In the genomic region with DNA sequence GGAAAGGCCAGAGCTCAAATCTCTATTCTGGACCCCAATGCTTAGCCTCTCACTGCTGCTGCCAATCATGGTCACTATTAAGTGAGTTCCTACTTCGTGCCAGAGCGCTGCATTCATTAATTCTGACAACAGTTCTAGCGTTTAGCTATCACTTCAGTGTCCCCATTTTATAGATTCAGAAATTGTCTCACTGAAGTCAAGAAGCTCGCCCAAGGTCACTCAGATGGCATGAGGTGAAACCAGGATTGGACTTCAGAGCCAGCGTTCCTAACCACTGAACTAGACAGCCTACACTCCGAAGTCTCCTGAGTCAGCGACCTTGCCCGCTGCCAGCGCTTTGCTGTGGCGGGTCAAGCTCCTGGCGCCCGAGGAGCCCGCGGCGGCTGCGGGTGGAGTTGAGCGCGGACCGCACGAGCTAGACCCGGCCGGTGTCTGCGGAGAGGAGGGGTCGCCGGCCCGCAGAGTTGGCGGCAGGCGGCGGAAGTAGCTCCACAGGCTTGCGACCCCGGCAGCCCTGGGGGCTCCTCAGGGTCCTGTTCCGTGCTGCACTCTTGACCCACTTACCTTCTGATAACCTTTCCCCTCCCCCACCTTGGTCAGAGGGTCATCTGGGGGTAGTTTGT, we compare ENCODE assay signal across 9 cellular contexts. TPM values are rescaled to one million over a fixed set of nuclear protein-coding genes. Genes with fewer than 3 reads are reported as not detected.
DNase-seq lines count a peak whose midpoint lies in the region; ATAC-seq and TF ChIP-seq lines count a peak whose summit lies in the region.
"Had no signal": no experiment of that assay in that cellular context is flagged by ENCODE, and none has a peak within 500 bp of the region (broad histone marks: within the 10 kb centered on the region; RNA-seq: fewer than 3 reads in every experiment).

No MANE protein-coding gene starts in this region.

- H3K79me2 ChIP-seq in osteoblast (ENCODE audit: insufficient read depth, low read length): no peaks in the 10 kb centered on the region

- no peak for ATAC-seq in GM18517 (IDR thresholded peaks at IDR 0.05; ENCODE audit: unreplicated experiment)
- no peak for ATAC-seq in HG02938 (IDR thresholded peaks at IDR 0.05; ENCODE audit: unreplicated experiment)

- peaks cover 47% of the 10 kb centered on the region for H3K27me3 ChIP-seq in MG63
- H3K27me3 ChIP-seq in iPS DF 6.9 (ENCODE audit: control insufficient read depth, insufficient read depth, low read length): peaks cover 42% of the 10 kb centered on the region
- peaks cover 27% of the 10 kb centered on the region for H3K27me3 ChIP-seq in osteoblast (ENCODE audit: insufficient read depth, low read length)

- no CpG with 5 or more reads among the region's 32 CpGs for WGBS in iPS DF 6.9 (ENCODE audit: insufficient coverage, insufficient read length)

- no peak overlapping the region for H3K4me3 ChIP-seq in MG63
- H3K4me3 ChIP-seq in iPS DF 6.9 (ENCODE audit: low read length): peak overlapping the region; percentile 56; the same call in 1 of the 2 replicates
- H3K4me3 ChIP-seq in osteoblast (ENCODE audit: insufficient read depth, low read length): no peak overlapping the region

- H3K9me3 ChIP-seq in MG63 (0 out of 2 replicates have a peak, but pooled peaks cover 2% of the 10 kb centered on the region), iPS DF 6.9 (ENCODE audit: control insufficient read depth, insufficient read depth, low read length) (no peaks in the 10 kb centered on the region), osteoblast (ENCODE audit: low read depth, low read length) (no peaks in the 10 kb centered on the region)

- DNase-seq in DMS53 (lab: John Stamatoyannopoulos, UW): peak; percentile 72
- peak; percentile 41 for DNase-seq in MG63
- DNase-seq in iPS DF 6.9 (ENCODE audit: low read depth, low spot score): no peak
- peak; percentile 50 for DNase-seq in osteoblast (ENCODE audit: insufficient read length, low spot score, missing footprints)
- DNase-seq in HK-2 (ENCODE audit: unreplicated experiment): no peak
- no peak for DNase-seq in NAMALWA (ENCODE audit: low spot score)
- DNase-seq: activated naive CD4-positive, alpha-beta T cell had no signal

- H3K36me3 ChIP-seq in MG63 (no peaks in the 10 kb centered on the region), iPS DF 6.9 (ENCODE audit: control insufficient read depth, insufficient read depth, low read length) (no peaks in the 10 kb centered on the region), osteoblast (ENCODE audit: insufficient read depth, low read length) (no peaks in the 10 kb centered on the region)

- H3K27ac ChIP-seq in iPS DF 6.9 (ENCODE audit: low read length) (no peak overlapping the region), osteoblast (ENCODE audit: low read depth, low read length) (no peak overlapping the region)

- TF ChIP-seq CTCF in osteoblast (IDR thresholded peaks at IDR 0.05; ENCODE audit: extremely low read depth, low read depth, low read length): no peak

- H3K4me2 ChIP-seq in osteoblast (ENCODE audit: insufficient read depth, low read length): no peak overlapping the region

- peaks cover 9% of the 10 kb centered on the region; the same call in 1 of the 2 replicates for H3K4me1 ChIP-seq in iPS DF 6.9 (ENCODE audit: control insufficient read depth, insufficient read depth, low read length)
- no peaks in the 10 kb centered on the region for H3K4me1 ChIP-seq in osteoblast (ENCODE audit: insufficient read depth, low read length)

- H2AFZ ChIP-seq in osteoblast (ENCODE audit: low read length): no peak overlapping the region

- no peaks in the 10 kb centered on the region for H4K20me1 ChIP-seq in osteoblast (ENCODE audit: insufficient read depth, low read length)

RNA-seq across cellular contexts. Expression of a gene that starts 2.1 kb away (rescaled TPM):
- total RNA-seq in MG63 (2014; rRNA removed; shearing (Covaris generic); ENCODE audit: low replicate concordance): not detected in 2 replicates
- total RNA-seq in osteoblast: 0.59 and 0.72 TPM in 2 replicates

Comparison
In these comparisons a context has a peak if more than half of its experiments do, and no peak if none do; other contexts are left out.
1. DNase-seq: peak in DMS53 (single experiment), MG63 (single experiment) and osteoblast (single experiment); none in iPS DF 6.9 (single experiment), HK-2 (single experiment) and NAMALWA (single experiment).